ENCODE assay signal across 14 cellular contexts in the genomic region with DNA sequence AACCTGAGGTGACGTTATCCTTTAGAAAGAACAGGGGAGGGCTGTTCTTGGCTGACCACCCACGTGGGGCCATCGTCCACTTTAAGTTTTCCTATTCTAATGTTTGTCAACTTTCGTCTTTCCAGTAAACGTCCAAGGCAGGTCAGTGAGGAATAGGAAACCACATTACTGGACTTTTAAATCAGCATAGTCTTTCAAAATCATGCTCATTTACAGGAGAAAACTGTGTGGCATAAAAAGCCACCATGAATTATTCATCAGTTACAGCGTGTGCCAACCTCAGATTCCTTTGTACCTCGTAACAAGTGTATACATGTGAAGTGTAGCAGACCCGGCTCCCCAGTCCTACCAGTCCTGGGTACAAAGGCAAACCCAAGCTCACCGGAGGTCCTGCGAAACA. TPM values are rescaled to one million over a fixed set of nuclear protein-coding genes. Genes with fewer than 3 reads are reported as not detected.
DNase-seq lines count a peak whose midpoint lies in the region; ATAC-seq, FAIRE-seq and TF ChIP-seq lines count a peak whose summit lies in the region.
"Had no signal": no experiment of that assay in that cellular context is flagged by ENCODE, and none has a peak within 500 bp of the region (broad histone marks: within the 10 kb centered on the region; RNA-seq: fewer than 3 reads in every experiment).

No MANE protein-coding gene starts in this region.

- peak overlapping the region; percentile 56 to 97 (median 82) for H3K27ac ChIP-seq in pancreas
- H3K27ac ChIP-seq: HL-60 had no signal

- WGBS in pancreas, 2 donors, result 65 to 67% methylated on average over 10 of the region's 10 CpGs

- no peak overlapping the region for H3K27ac Mint-ChIP-seq in T-helper 17 cell
- H3K27ac Mint-ChIP-seq: activated naive CD8-positive, alpha-beta T cell had no signal

- H3K4me1 Mint-ChIP-seq in T-helper 17 cell, result peaks cover 4% of the 10 kb centered on the region

- peak; percentile 35 for ATAC-seq in Right ventricle myocardium inferior
- ATAC-seq in pancreas, result no peak
- no peak for ATAC-seq in T-helper 17 cell
- no peak for ATAC-seq in GM18870 (IDR thresholded peaks at IDR 0.05; ENCODE audit: unreplicated experiment)
- ATAC-seq in GM18517 (IDR thresholded peaks at IDR 0.05; ENCODE audit: unreplicated experiment), result no peak

- peak overlapping the region in 2 of 4 donors; percentile 24 to 36 for H3K4me3 ChIP-seq in pancreas

- DNase-seq in Right ventricle myocardium inferior (ENCODE audit: missing footprints), result no peak
- DNase-seq in cardiac septum (ENCODE audit: low spot score), result no peak
- peak; percentile 18 for DNase-seq in glomerular visceral epithelial cell (ENCODE audit: extremely low spot score)
- DNase-seq in pancreas, result no peak
- no peak for DNase-seq in AG08395 (ENCODE audit: low spot score)
- no peak for DNase-seq in T-helper 17 cell
- DNase-seq: midbrain, NCI-H2171, Peyer's patch had no signal

- peaks cover 18% of the 10 kb centered on the region for H3K27me3 Mint-ChIP-seq in T-helper 17 cell
- H3K27me3 Mint-ChIP-seq: activated naive CD8-positive, alpha-beta T cell had no signal

- no peak overlapping the region for H3K4me3 Mint-ChIP-seq in T-helper 17 cell
- H3K4me3 Mint-ChIP-seq: activated naive CD8-positive, alpha-beta T cell had no signal

- no peaks in the 10 kb centered on the region for H3K36me3 ChIP-seq in pancreas
- H3K36me3 ChIP-seq: Peyer's patch had no signal

- no peaks in the 10 kb centered on the region for H3K36me3 Mint-ChIP-seq in T-helper 17 cell (ENCODE audit: low read depth)
- H3K36me3 Mint-ChIP-seq: activated naive CD8-positive, alpha-beta T cell had no signal

- intact Hi-C loops in Right ventricle myocardium inferior (cut with DNase I), result no loop called here
- intact Hi-C loops in cardiac septum (cut with DNase I), result loop anchor here (5.0 kb wide), 1 partner anchor 131 kb away; no protein-coding TSS in a partner anchor
- intact Hi-C loops in pancreas (cut with DNase I), result no loop called here

- H3K27me3 ChIP-seq in pancreas, result no peaks in the 10 kb centered on the region
- H3K27me3 ChIP-seq: Peyer's patch had no signal

- H3K9me3 ChIP-seq in pancreas (no peaks in the 10 kb centered on the region), T-helper 17 cell (ENCODE audit: control insufficient read depth, low read length, poor library complexity, severe bottlenecking) (no peaks in the 10 kb centered on the region)
- H3K9me3 ChIP-seq: Peyer's patch had no signal

- H3K4me1 ChIP-seq in pancreas, result peaks cover 22 to 46% (median 32%) of the 10 kb centered on the region in 3 donors

- FAIRE-seq in pancreas (lab: Jason Lieb, UNC), result no peak
- FAIRE-seq: A204.1 had no signal

- TF ChIP-seq CTCF in pancreas (IDR thresholded peaks at IDR 0.05), result no peak

RNA-seq across cellular contexts. Expression of gene ABLIM1, which starts 25.1 kb away (rescaled TPM):
- total RNA-seq in Right ventricle myocardium inferior, result 730 TPM
- 473 TPM for total RNA-seq in cardiac septum
- 10 to 100 TPM; 28.1 to 44.5 (median 37.1) TPM for total RNA-seq in pancreas
- 10 to 100 TPM; 13.3 to 30.8 TPM for polyA plus RNA-seq in pancreas
- total RNA-seq in T-helper 17 cell, result 100 to 1,000 TPM; 141 to 184 TPM
